ENCODE assay signal across 14 cellular contexts in genomic region chr14:32679927-32680612, GRCh38.
A peak's percentile ranks its signal among the peaks of the same experiment; 100 is the strongest.
DNase-seq lines count a peak whose midpoint lies in the region; ATAC-seq and TF ChIP-seq lines count a peak whose summit lies in the region.
"Had no signal": no experiment of that assay in that cellular context is flagged by ENCODE, and none has a peak within 500 bp of the region (broad histone marks: within the 10 kb centered on the region; RNA-seq: fewer than 3 reads in every experiment).

No MANE protein-coding gene starts in this region.

- H3K27me3 Mint-ChIP-seq in mesothelial cell of epicardium (ENCODE audit: low read depth), result no peaks in the 10 kb centered on the region

- no peak for TF ChIP-seq CTCF in mesothelial cell of epicardium (IDR thresholded peaks at IDR 0.05; ENCODE audit: unreplicated experiment)

- peak overlapping the region; percentile 21 for H3K27ac Mint-ChIP-seq in mesothelial cell of epicardium
- H3K27ac Mint-ChIP-seq: T-cell had no signal

- no peaks in the 10 kb centered on the region for H3K36me3 Mint-ChIP-seq in mesothelial cell of epicardium
- H3K36me3 Mint-ChIP-seq: T-cell had no signal

- H3K9me3 Mint-ChIP-seq in mesothelial cell of epicardium, result no peaks in the 10 kb centered on the region
- H3K9me3 Mint-ChIP-seq: T-cell had no signal

- DNase-seq in COR-L47 (lab: John Stamatoyannopoulos, UW) (peak; percentile 23), NCI-H2107 (lab: John Stamatoyannopoulos, UW) (peak; percentile 23), NCI-H748 treated with DMSO at 0.1 percent for 48 hours (lab: John Stamatoyannopoulos, UW) (peak; percentile 46), mesothelial cell of epicardium (ENCODE audit: low spot score in 2 of 2, unreplicated experiment in 2 of 2) (no peak), DMS153 (lab: John Stamatoyannopoulos, UW) (no peak)
- no peak for DNase-seq in activated T-cell treated with anti-CD3 and anti-CD28 coated beads, Interleukin-2, amount 50 U/mL, for 48 hours
- DNase-seq in stimulated activated CD4-positive, alpha-beta T cell treated with anti-CD3 and anti-CD28 coated beads, Interleukin-1b, Interleukin-23, amount 100 ng/mL, for 48 hours, result no peak
- DNase-seq: 8988T, EL, NCI-H1694, NCI-H226, NCI-H82, T-cell had no signal

- H3K4me1 Mint-ChIP-seq in mesothelial cell of epicardium, result peaks cover 14% of the 10 kb centered on the region
- H3K4me1 Mint-ChIP-seq: T-cell had no signal

- ATAC-seq in GM19351 (IDR thresholded peaks at IDR 0.05; ENCODE audit: unreplicated experiment), result no peak
- ATAC-seq: T-cell had no signal

- H3K4me3 Mint-ChIP-seq in mesothelial cell of epicardium, result no peak overlapping the region
- H3K4me3 Mint-ChIP-seq: T-cell had no signal

Comparison
In these comparisons a context has a peak if more than half of its experiments do, and no peak if none do; other contexts are left out.
1. DNase-seq: peak in COR-L47 (single experiment), NCI-H2107 (single experiment) and NCI-H748 treated with DMSO at 0.1 percent for 48 hours (single experiment); none in mesothelial cell of epicardium (0 of 2), activated T-cell treated with anti-CD3 and anti-CD28 coated beads, Interleukin-2, amount 50 U/mL, for 48 hours (0 of 2), DMS153 (single experiment) and stimulated activated CD4-positive, alpha-beta T cell treated with anti-CD3 and anti-CD28 coated beads, Interleukin-1b, Interleukin-23, amount 100 ng/mL, for 48 hours (single experiment).